Comparison of ENCODE assay signal across 11 cellular contexts in genomic region chr4:76987153-76987562, GRCh38. TPM values are rescaled to one million over a fixed set of nuclear protein-coding genes. Genes with fewer than 3 reads are reported as not detected.
DNase-seq lines count a peak whose midpoint lies in the region; ATAC-seq and TF ChIP-seq lines count a peak whose summit lies in the region.
"Had no signal": no experiment of that assay in that cellular context is flagged by ENCODE, and none has a peak within 500 bp of the region (broad histone marks: within the 10 kb centered on the region; RNA-seq: fewer than 3 reads in every experiment).

No MANE protein-coding gene starts in this region.

- no peaks in the 10 kb centered on the region for H3K27me3 Mint-ChIP-seq in mesothelial cell of epicardium (ENCODE audit: low read depth)

- ATAC-seq in GM21825 (IDR thresholded peaks at IDR 0.05; ENCODE audit: unreplicated experiment) (no peak), foreskin keratinocyte (no peak)

- peak overlapping the region; percentile 96 for H3K27ac ChIP-seq in AG04450 (ENCODE audit: low read depth, low read length)
- peak overlapping the region; percentile 37 for H3K27ac ChIP-seq in HUES48 (ENCODE audit: low read depth, low read length)
- peak overlapping the region; percentile 1 to 9 for H3K27ac ChIP-seq in coronary artery
- H3K27ac ChIP-seq in foreskin keratinocyte: no peak overlapping the region
- H3K27ac ChIP-seq: WERI-Rb-1 had no signal

- H3K4me3 Mint-ChIP-seq in mesothelial cell of epicardium: no peak overlapping the region

- no peaks in the 10 kb centered on the region for H3K27me3 ChIP-seq in AG04450 (ENCODE audit: control insufficient read depth, insufficient read depth, low read length)
- no peaks in the 10 kb centered on the region for H3K27me3 ChIP-seq in HUES48 (ENCODE audit: control insufficient read depth, insufficient read depth, low read length)
- H3K27me3 ChIP-seq in foreskin keratinocyte: no peaks in the 10 kb centered on the region

- CTCF ChIA-PET in AG04450 (lab: Charles Lee): interaction anchor here (1.0 to 2.5 kb wide), 5 partner anchors 50 to 482 kb away, joined by 3 to 12 read pairs (median 6); no protein-coding TSS in a partner anchor

- TF ChIP-seq CTCF in AG04450 (IDR thresholded peaks at IDR 0.05; ENCODE audit: low read depth, low read length) (peak; percentile 14; the same call in 1 of the 2 replicates), coronary artery (IDR thresholded peaks at IDR 0.05) (no peak), mesothelial cell of epicardium (IDR thresholded peaks at IDR 0.05; ENCODE audit: unreplicated experiment) (no peak), foreskin keratinocyte (conservative IDR thresholded peaks at IDR 0.05) (no peak)

- DNase-seq in AG04450 (ENCODE audit: low read depth, low spot score) (peak; percentile 96), coronary artery (ENCODE audit: low spot score) (no peak), mesothelial cell of epicardium (ENCODE audit: low spot score in 2 of 2, unreplicated experiment in 2 of 2) (no peak), COLO668 (lab: John Stamatoyannopoulos, UW; ENCODE audit: unreplicated experiment) (no peak), HPDE6-E6E7 (ENCODE audit: extremely low spot score) (no peak), foreskin keratinocyte (no peak)
- DNase-seq: C1 segment of cervical spinal cord, hypothalamus, WERI-Rb-1 had no signal

- no peak overlapping the region for H3K9ac ChIP-seq in HUES48 (ENCODE audit: low read depth, low read length)

- peaks cover 8% of the 10 kb centered on the region for H3K9me3 Mint-ChIP-seq in mesothelial cell of epicardium

- no peaks in the 10 kb centered on the region for H3K36me3 ChIP-seq in HUES48 (ENCODE audit: control insufficient read depth, insufficient read depth, low read length)
- H3K36me3 ChIP-seq: WERI-Rb-1 had no signal

- peaks cover 9% of the 10 kb centered on the region for H3K36me3 Mint-ChIP-seq in mesothelial cell of epicardium

- POLR2A ChIA-PET in AG04450 (lab: Yijun Ruan, JAX): interaction anchor here (0.5 to 2.4 kb wide), 16 partner anchors 9 to 249 kb away, joined by 3 to 25 read pairs (median 3); partner anchors contain the start of gene SEPTIN11

- H3K4me3 ChIP-seq in AG04450 (ENCODE audit: low read depth, low read length): peak overlapping the region; percentile 14; the same call in 1 of the 2 replicates
- H3K4me3 ChIP-seq in HUES48 (ENCODE audit: low read depth, low read length): no peak overlapping the region; the same call in 1 of the 2 replicates
- H3K4me3 ChIP-seq in coronary artery: peak overlapping the region; percentile 24

- H3K27ac Mint-ChIP-seq in mesothelial cell of epicardium: peak overlapping the region; percentile 41

- H3K4me1 Mint-ChIP-seq in mesothelial cell of epicardium: peaks cover 39% of the 10 kb centered on the region

- H3K4me1 ChIP-seq in HUES48 (ENCODE audit: control insufficient read depth, insufficient read depth, low read length) (peaks cover 42% of the 10 kb centered on the region), foreskin keratinocyte (peaks cover 10% of the 10 kb centered on the region)

- peaks cover 3% of the 10 kb centered on the region; the same call in 1 of the 2 replicates for H3K9me3 ChIP-seq in AG04450 (ENCODE audit: control insufficient read depth, insufficient read depth, low read length)
- H3K9me3 ChIP-seq in HUES48 (ENCODE audit: control insufficient read depth, insufficient read depth, low read length): no peaks in the 10 kb centered on the region

RNA-seq across cellular contexts. Expression of gene SEPTIN11, which starts 37.6 kb away (rescaled TPM):
- 598 and 728 TPM in 2 replicates for polyA plus RNA-seq in AG04450 (2011; rRNA removed)
- polyA minus RNA-seq in AG04450 (2011; rRNA and poly(A)+ RNA removed): 461 and 647 TPM in 2 replicates
- 83.6 to 88.5 TPM (median 84.1 TPM) in 3 replicates for total RNA-seq in mesothelial cell of epicardium
- 67.5 and 75.3 TPM in 2 replicates for total RNA-seq in foreskin keratinocyte
- 19.1 and 25.2 TPM in 2 replicates for polyA plus RNA-seq in foreskin keratinocyte
